Comparison of ENCODE assay signal across 10 cellular contexts in genomic region chr12:18461738-18462137, GRCh38.
"Had no signal": no experiment of that assay in that cellular context is flagged by ENCODE, and none has a peak within 500 bp of the region (broad histone marks: within the 10 kb centered on the region; RNA-seq: fewer than 3 reads in every experiment).

No MANE protein-coding gene starts in this region.

- H3K27ac ChIP-seq: parathyroid adenoma had no signal

- H2AFZ ChIP-seq: parathyroid adenoma had no signal

- H3K36me3 ChIP-seq: esophagus squamous epithelium had no signal

- H3K4me3 ChIP-seq: esophagus squamous epithelium, skin epidermis had no signal

- H3K9ac ChIP-seq: parathyroid adenoma had no signal

- DNase-seq: activated CD4-positive, alpha-beta T cell treated with anti-CD3 and anti-CD28 coated beads, Interleukin-2, amount 50 U/mL, for 1 hour; activated effector memory CD4-positive, alpha-beta T cell treated with Interleukin-2 at 50 U/mL for 16 hours; activated T-cell treated with anti-CD3 and anti-CD28 coated beads, Interleukin-2, amount 50 U/mL, for 1 hour; esophagus squamous epithelium; kidney glomerular epithelial cell; midbrain had no signal

- H3K4me1 ChIP-seq: parathyroid adenoma had no signal

- H3K4me1 Mint-ChIP-seq: activated naive CD4-positive, alpha-beta T cell treated with anti-CD3 and anti-CD28 coated beads, Interleukin-2, amount 50 U/mL, for 24 hours had no signal

- H3K27me3 Mint-ChIP-seq: activated naive CD4-positive, alpha-beta T cell treated with anti-CD3 and anti-CD28 coated beads, Interleukin-2, amount 50 U/mL, for 24 hours had no signal

- H3K36me3 Mint-ChIP-seq: activated naive CD4-positive, alpha-beta T cell treated with anti-CD3 and anti-CD28 coated beads, Interleukin-2, amount 50 U/mL, for 24 hours had no signal

- H3K27me3 ChIP-seq: esophagus squamous epithelium had no signal

- H3K4me3 Mint-ChIP-seq: activated naive CD4-positive, alpha-beta T cell treated with anti-CD3 and anti-CD28 coated beads, Interleukin-2, amount 50 U/mL, for 24 hours; T-helper 2 cell treated with Interferon-gamma antibody and Interleukin-4, amounts not matched to agents 5 μg/mL and 100 μg/mL, for 36 hours had no signal

- H3K9me3 ChIP-seq: esophagus squamous epithelium had no signal

- H3K27ac Mint-ChIP-seq: activated naive CD4-positive, alpha-beta T cell treated with anti-CD3 and anti-CD28 coated beads, Interleukin-2, amount 50 U/mL, for 24 hours; T-helper 2 cell treated with Interferon-gamma antibody and Interleukin-4, amounts not matched to agents 5 μg/mL and 100 μg/mL, for 36 hours had no signal

- H3K79me2 ChIP-seq: parathyroid adenoma had no signal
